ENCODE assay signal across 20 cellular contexts in genomic region chr22:15565063-15565462, GRCh38. TPM values are rescaled to one million over a fixed set of nuclear protein-coding genes. Genes with fewer than 3 reads are reported as not detected.
"Had no signal": no experiment of that assay in that cellular context is flagged by ENCODE, and none has a peak within 500 bp of the region (broad histone marks: within the 10 kb centered on the region; RNA-seq: fewer than 3 reads in every experiment).

No MANE protein-coding gene starts in this region.

RNA-seq across cellular contexts. Expression of gene OR11H1, which starts 37.1 kb away (rescaled TPM):
- total RNA-seq: activated naive CD4-positive, alpha-beta T cell treated with anti-CD3 and anti-CD28 coated beads for 36 hours; activated naive CD4-positive, alpha-beta T cell treated with anti-CD3 and anti-CD28 coated beads, Interleukin-2, amount 50 U/mL, for 72 hours; activated naive CD8-positive, alpha-beta T cell treated with anti-CD3 and anti-CD28 coated beads for 36 hours; activated naive CD8-positive, alpha-beta T cell treated with anti-CD3 and anti-CD28 coated beads, Interleukin-2, amount 10 ng/mL, durations not matched to agents 7 days and 5 days; activated T-cell treated with anti-CD3 and anti-CD28 coated beads, Interleukin-2, amount 50 U/mL, for 4 hours; activated T-cell treated with anti-CD3 and anti-CD28 coated beads, Interleukin-2, amount 50 U/mL, for 72 hours; activated T-helper 1 cell treated with anti-CD3 and anti-CD28 coated beads, Interleukin-12 subunit alpha, Interleukin-12 subunit beta, Interleukin-2, Interleukin-4 antibody, amounts not matched to agents 30 ng/mL and 10 ng/mL and 1 ng/mL, durations not matched to agents 14 hours and 24 hours and 36 hours; activated T-helper 17 cell treated with anti-CD3 and anti-CD28 coated beads, Interleukin-2, amount 50 U/mL, for 72 hours; activated T-helper 2 cell treated with anti-CD3 and anti-CD28 coated beads, Interferon-gamma antibody, Interleukin-2, Interleukin-4, amounts not matched to agents 10 μg/mL and 5 μg/mL and 100 μg/mL, durations not matched to agents 14 hours and 24 hours and 36 hours; adrenal gland; aorta; ascending aorta; astrocyte; body of pancreas; breast epithelium; bronchial epithelial cell; cardiac muscle cell; cardiac septum; cerebellum; chondrocyte had no signal
